Comparison of ENCODE assay signal across 16 cellular contexts in the genomic region with DNA sequence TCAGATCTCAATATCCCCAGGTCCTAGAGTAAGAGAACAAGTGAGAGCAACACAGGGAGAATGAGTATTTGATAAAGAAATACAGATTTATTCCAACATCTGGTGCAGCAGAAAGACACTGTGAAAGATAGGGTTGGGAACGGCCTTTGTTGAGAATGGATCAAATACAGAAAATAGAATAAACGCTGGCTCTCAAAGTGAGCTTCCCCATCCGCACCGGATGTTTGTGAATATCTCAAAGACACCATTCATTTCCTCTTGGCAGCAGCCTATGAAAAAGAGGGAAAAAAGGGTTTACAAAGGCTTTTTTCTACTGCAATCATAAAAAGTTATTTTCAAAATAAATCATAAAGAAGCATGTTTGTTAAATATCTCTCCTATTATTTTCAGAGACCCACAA.
"Had no signal": no experiment of that assay in that cellular context is flagged by ENCODE, and none has a peak within 500 bp of the region (broad histone marks: within the 10 kb centered on the region; RNA-seq: fewer than 3 reads in every experiment).

No MANE protein-coding gene starts in this region.

- H3K9me3 Mint-ChIP-seq: activated T-cell treated with anti-CD3 and anti-CD28 coated beads, Interleukin-2, amount 50 U/mL, for 4 hours had no signal

- H3K36me3 ChIP-seq: breast epithelium, gastroesophageal sphincter had no signal

- H3K4me3 Mint-ChIP-seq: activated naive CD8-positive, alpha-beta T cell; activated T-cell treated with anti-CD3 and anti-CD28 coated beads, Interleukin-2, amount 50 U/mL, for 4 hours; naive thymus-derived CD4-positive, alpha-beta T cell had no signal

- H3K36me3 Mint-ChIP-seq: activated naive CD8-positive, alpha-beta T cell had no signal

- H3K27me3 ChIP-seq: breast epithelium, gastroesophageal sphincter, hepatocyte, testis had no signal

- H3K27me3 Mint-ChIP-seq: activated naive CD8-positive, alpha-beta T cell had no signal

- H2AFZ ChIP-seq: hepatocyte had no signal

- H3K79me2 ChIP-seq: hepatocyte had no signal

- H3K4me1 ChIP-seq: breast epithelium, gastroesophageal sphincter, psoas muscle, testis had no signal

- H3K27ac Mint-ChIP-seq: activated naive CD8-positive, alpha-beta T cell had no signal

- H3K4me3 ChIP-seq: breast epithelium, gastroesophageal sphincter, hepatocyte, lung, psoas muscle, testis had no signal

- ATAC-seq: activated T-cell treated with anti-CD3 and anti-CD28 coated beads, Interleukin-2, amount 50 U/mL, for 4 hours; gastroesophageal sphincter; left cardiac atrium; naive thymus-derived CD4-positive, alpha-beta T cell; psoas muscle had no signal

- H3K27ac ChIP-seq: breast epithelium, gastroesophageal sphincter, hepatocyte, psoas muscle, testis had no signal

- H3K9me3 ChIP-seq: breast epithelium, gastroesophageal sphincter, psoas muscle, testis had no signal

- DNase-seq: activated CD4-positive, alpha-beta T cell treated with anti-CD3 and anti-CD28 coated beads for 1 hour; activated CD4-positive, alpha-beta T cell treated with anti-CD3 and anti-CD28 coated beads, Interleukin-2, amount 50 U/mL, for 48 hours; activated gamma-delta T cell; activated T-cell treated with anti-CD3 and anti-CD28 coated beads, Interleukin-2, amount 50 U/mL, for 4 hours; left cardiac atrium; naive thymus-derived CD4-positive, alpha-beta T cell; psoas muscle; stimulated activated CD4-positive, alpha-beta T cell treated with anti-CD3 and anti-CD28 coated beads, Interleukin-2, amount 100 ng/mL, for 48 hours; stimulated activated naive CD4-positive, alpha-beta T cell treated with Interleukin-2 at 50 U/mL for 16 hours; T-helper 2 cell; testis had no signal

- H3K4me2 ChIP-seq: hepatocyte had no signal
